ENCODE assay signal across 17 cellular contexts in genomic region chr13:49958321-49958720, GRCh38. TPM values are rescaled to one million over a fixed set of nuclear protein-coding genes. Genes with fewer than 3 reads are reported as not detected.
DNase-seq lines count a peak whose midpoint lies in the region; ATAC-seq and TF ChIP-seq lines count a peak whose summit lies in the region.
"Had no signal": no experiment of that assay in that cellular context is flagged by ENCODE, and none has a peak within 500 bp of the region (broad histone marks: within the 10 kb centered on the region; RNA-seq: fewer than 3 reads in every experiment).

No MANE protein-coding gene starts in this region.

- no peak overlapping the region for H3K9ac ChIP-seq in GM23248
- H3K9ac ChIP-seq: KMS-11 had no signal

- H3K4me3 Mint-ChIP-seq in CD4-positive, alpha-beta memory T cell = no peak overlapping the region
- H3K4me3 Mint-ChIP-seq: B cell; CD8-positive, alpha-beta T cell had no signal

- H3K79me2 ChIP-seq in GM23248 (ENCODE audit: insufficient read depth) (no peaks in the 10 kb centered on the region), hepatocyte (no peaks in the 10 kb centered on the region)

- H3F3A ChIP-seq in GM23248 (ENCODE audit: insufficient read depth) = no peaks in the 10 kb centered on the region

- H3K4me1 Mint-ChIP-seq in CD4-positive, alpha-beta memory T cell = no peaks in the 10 kb centered on the region

- H3K4me3 ChIP-seq in GM23248 (no peak overlapping the region), fibroblast of the aortic adventitia (ENCODE audit: low read depth, low read length) (no peak overlapping the region), hepatocyte (no peak overlapping the region)
- no peak overlapping the region for H3K4me3 ChIP-seq in CD4-positive, alpha-beta memory T cell (ENCODE audit: low read length in 2 of 2)
- H3K4me3 ChIP-seq: MG63 had no signal

- H3K9me3 Mint-ChIP-seq in CD4-positive, alpha-beta memory T cell = peaks cover 2 to 29% (median 15%) of the 10 kb centered on the region in 8 donors

- H3K27ac ChIP-seq in GM23248 (no peak overlapping the region), hepatocyte (no peak overlapping the region)
- no peak overlapping the region for H3K27ac ChIP-seq in CD4-positive, alpha-beta memory T cell (ENCODE audit: low read depth, low read length)
- H3K27ac ChIP-seq: KMS-11 had no signal

- H3K9me3 ChIP-seq in GM23248 (ENCODE audit: low read depth) (no peaks in the 10 kb centered on the region), hepatocyte (ENCODE audit: low read depth) (no peaks in the 10 kb centered on the region)
- no peaks in the 10 kb centered on the region for H3K9me3 ChIP-seq in CD4-positive, alpha-beta memory T cell (ENCODE audit: control insufficient read depth in 1 of 2, low read length in 2 of 2)

- no peak overlapping the region for H3K27ac Mint-ChIP-seq in CD4-positive, alpha-beta memory T cell
- H3K27ac Mint-ChIP-seq: B cell; CD8-positive, alpha-beta T cell had no signal

- DNase-seq in GM23248 (peak; percentile 13), astrocyte of the hippocampus (ENCODE audit: low read depth, low spot score) (peak; percentile 61), fibroblast of the aortic adventitia (ENCODE audit: low read depth) (peak; percentile 8), putamen (ENCODE audit: low spot score) (peak; percentile 20), hepatocyte (ENCODE audit: low spot score) (no peak)
- no peak for DNase-seq in CD4-positive, alpha-beta memory T cell
- DNase-seq: CD8-positive, alpha-beta T cell; MG63; NCI-H1105; NCI-H1694 treated with DMSO at 0.1 percent for 48 hours; NCI-H69; NK-92 treated with Interleukin-12 subunit alpha and Interleukin-12 subunit beta, amount 100 ng/mL, for 24 hours; PC-3 had no signal

- H3K27me3 ChIP-seq in GM23248 (replicated peaks; ENCODE audit: insufficient read depth) = no peaks in the 10 kb centered on the region
- H3K27me3 ChIP-seq in CD4-positive, alpha-beta memory T cell (ENCODE audit: insufficient read depth, low read length) = no peaks in the 10 kb centered on the region
- H3K27me3 ChIP-seq in hepatocyte = no peaks in the 10 kb centered on the region
- H3K27me3 ChIP-seq: MG63 had no signal

- H4K20me1 ChIP-seq in GM23248 (ENCODE audit: insufficient read depth) (no peaks in the 10 kb centered on the region), hepatocyte (ENCODE audit: insufficient read depth, poor library complexity, severe bottlenecking) (no peaks in the 10 kb centered on the region)

- CTCF ChIA-PET in CD4-positive, alpha-beta memory T cell (lab: Charles Lee; ENCODE audit: partially characterized antibody) = no interaction called here

- H3K4me1 ChIP-seq in GM23248 (ENCODE audit: insufficient read depth) = no peaks in the 10 kb centered on the region
- no peaks in the 10 kb centered on the region for H3K4me1 ChIP-seq in CD4-positive, alpha-beta memory T cell (ENCODE audit: insufficient read depth, low read length)
- H3K4me1 ChIP-seq in hepatocyte (ENCODE audit: insufficient read depth) = peaks cover 4% of the 10 kb centered on the region

- H2AFZ ChIP-seq in GM23248 = no peak overlapping the region
- H2AFZ ChIP-seq in hepatocyte = no peak overlapping the region

- H3K36me3 ChIP-seq in GM23248 (ENCODE audit: low read depth) (0 out of 2 replicates have a peak, but pooled peaks cover 4% of the 10 kb centered on the region), hepatocyte (replicated peaks; ENCODE audit: insufficient read depth, low read depth) (no peaks in the 10 kb centered on the region)
- no peaks in the 10 kb centered on the region for H3K36me3 ChIP-seq in CD4-positive, alpha-beta memory T cell (ENCODE audit: insufficient read depth, low read length)
- H3K36me3 ChIP-seq: MG63 had no signal

- intact Hi-C loops in CD4-positive, alpha-beta memory T cell (cut with micrococcal nuclease) = no loop called here

- peaks cover 3 to 4% of the 10 kb centered on the region in 2 donors for H3K27me3 Mint-ChIP-seq in CD4-positive, alpha-beta memory T cell
- H3K27me3 Mint-ChIP-seq: B cell had no signal

- H3K9me2 ChIP-seq in GM23248 (ENCODE audit: insufficient read depth) (no peaks in the 10 kb centered on the region), hepatocyte (replicated peaks; ENCODE audit: insufficient read depth) (no peaks in the 10 kb centered on the region)

- H3K36me3 Mint-ChIP-seq in CD4-positive, alpha-beta memory T cell = peaks cover 17 to 20% of the 10 kb centered on the region in 2 donors

- POLR2A ChIA-PET in CD4-positive, alpha-beta memory T cell (lab: Charles Lee; ENCODE audit: partially characterized antibody) = no interaction called here

- in situ Hi-C loops in GM23248 (cut with MboI) = loop anchor here (25.0 kb wide), 1 partner anchor 1104 kb away; no protein-coding TSS in a partner anchor

- H3K4me2 ChIP-seq in GM23248 (ENCODE audit: unreplicated experiment) (no peak overlapping the region), hepatocyte (no peak overlapping the region)
- H3K4me2 ChIP-seq: KMS-11 had no signal

- ATAC-seq in HG03135 (IDR thresholded peaks at IDR 0.05; ENCODE audit: unreplicated experiment) (no peak), HG02571 (IDR thresholded peaks at IDR 0.05; ENCODE audit: unreplicated experiment) (no peak)
- ATAC-seq: CD8-positive, alpha-beta T cell; PC-3 had no signal

- 65 to 67% methylated on average over 3 of the region's 3 CpGs for WGBS in GM23248 (ENCODE audit: low coverage in 1 of 2, low lambda C conversion rate in 2 of 2, missing lambda C conversion rate in 2 of 2), 2 experiments
- WGBS in hepatocyte (ENCODE audit: low lambda C conversion rate, missing lambda C conversion rate) = 75% methylated on average over 3 of the region's 3 CpGs

- TF ChIP-seq CTCF in fibroblast of the aortic adventitia (IDR thresholded peaks at IDR 0.05; ENCODE audit: insufficient read depth, low read length) = no peak
- no peak for TF ChIP-seq CTCF in hepatocyte (IDR thresholded peaks at IDR 0.05; ENCODE audit: poor library complexity)

RNA-seq across cellular contexts. Expression of gene SPRYD7, which starts 22.2 kb away (rescaled TPM):
- total RNA-seq in GM23248 (2014; rRNA removed; shearing (Covaris generic)) = 8.1 and 9.0 TPM in 2 replicates
- polyA plus RNA-seq in GM23248 (2016; fragmentation: Nextera tagmentation; extraction: Ambion mirVana) (15.8 and 16.6 TPM in 2 replicates), hepatocyte (15.9 and 16.6 TPM in 2 replicates)
- total RNA-seq in fibroblast of the aortic adventitia (ENCODE audit: low replicate concordance) (2.4 and 5.3 TPM in 2 replicates), hepatocyte (10.3 and 12.1 TPM in 2 replicates)
- total RNA-seq in CD4-positive, alpha-beta memory T cell = 1 to 10 TPM; 3.3 to 5.1 TPM
- polyA plus RNA-seq in CD4-positive, alpha-beta memory T cell = 1 to 10 TPM; 3.0 to 3.2 TPM

RNA-seq across cellular contexts. Expression of gene TRIM13, which starts 38.5 kb away (rescaled TPM):
- 20.2 and 22.3 TPM in 2 replicates for total RNA-seq in GM23248 (2014; rRNA removed; shearing (Covaris generic))
- polyA plus RNA-seq in GM23248 (2016; fragmentation: Nextera tagmentation; extraction: Ambion mirVana) = 24.0 and 24.3 TPM in 2 replicates
- 19.4 and 25.6 TPM in 2 replicates for total RNA-seq in fibroblast of the aortic adventitia (ENCODE audit: low replicate concordance)
- total RNA-seq in CD4-positive, alpha-beta memory T cell = 10 to 100 TPM; 30.3 to 32.4 TPM
- polyA plus RNA-seq in CD4-positive, alpha-beta memory T cell = 10 to 100 TPM; 13.4 to 16.3 TPM
- total RNA-seq in hepatocyte = 18.1 and 22.2 TPM in 2 replicates
- 24.0 and 24.4 TPM in 2 replicates for polyA plus RNA-seq in hepatocyte

RNA-seq across cellular contexts. Expression of gene KCNRG, which starts 56.9 kb away (rescaled TPM):
- 0.97 TPM in 1 of 2 replicates, not detected in the other for total RNA-seq in GM23248 (2014; rRNA removed; shearing (Covaris generic))
- polyA plus RNA-seq in GM23248 (2016; fragmentation: Nextera tagmentation; extraction: Ambion mirVana) (0.15 and 0.30 TPM in 2 replicates), hepatocyte (0.24 and 0.57 TPM in 2 replicates)
- total RNA-seq in fibroblast of the aortic adventitia (ENCODE audit: low replicate concordance) (1.4 and 2.9 TPM in 2 replicates), hepatocyte (1.3 and 3.1 TPM in 2 replicates)
- under 1 TPM; 0.64 to 0.83 TPM for total RNA-seq in CD4-positive, alpha-beta memory T cell
- polyA plus RNA-seq in CD4-positive, alpha-beta memory T cell = under 1 TPM in 1 of 2 donors, not detected in 1; 0.70 TPM

Comparison
In these comparisons a context has a peak if more than half of its experiments do, and no peak if none do; other contexts are left out.
1. DNase-seq: peak in GM23248 (single experiment), astrocyte of the hippocampus (single experiment), fibroblast of the aortic adventitia (single experiment) and putamen (single experiment); none in CD4-positive, alpha-beta memory T cell (0 of 5) and hepatocyte (single experiment).